Comparison of ENCODE assay signal across 8 cellular contexts in the genomic region with DNA sequence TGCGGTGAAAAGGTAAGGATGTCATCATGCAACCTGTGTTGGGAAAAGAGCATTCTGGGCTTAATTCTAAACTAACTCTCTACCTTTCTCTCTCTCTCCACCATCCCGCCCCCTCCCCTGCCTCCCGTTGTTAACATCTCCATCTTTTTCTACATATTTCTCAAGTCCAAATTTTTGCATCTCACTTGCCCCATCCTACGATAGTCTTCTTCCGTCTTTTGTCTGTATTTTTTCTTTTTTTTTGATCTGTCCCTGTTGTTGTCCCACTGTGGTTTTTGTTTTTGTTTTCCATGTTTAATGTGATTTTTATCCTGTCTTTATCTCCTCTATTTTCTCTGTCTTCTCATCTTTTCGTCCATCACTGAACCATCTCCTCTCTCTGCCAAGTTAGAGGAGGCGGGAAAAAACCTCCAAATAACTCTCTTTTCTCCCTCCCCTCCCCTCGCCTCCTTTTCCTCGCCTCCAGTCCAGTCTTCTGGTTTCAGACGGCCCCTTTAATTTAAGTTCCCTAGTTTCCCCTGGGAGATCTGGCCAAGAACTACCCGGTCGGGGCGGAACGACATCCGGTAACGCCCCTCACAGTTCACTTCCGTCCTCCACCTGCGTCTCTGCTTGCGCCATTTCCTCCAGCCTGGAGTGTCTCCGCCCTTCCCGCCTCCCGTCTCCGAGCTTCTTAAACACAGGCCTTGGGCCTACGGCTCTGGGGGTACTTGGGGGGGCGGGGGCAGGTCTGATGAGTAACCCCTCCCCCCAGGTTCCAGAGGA. TPM values are rescaled to one million over a fixed set of nuclear protein-coding genes. Genes with fewer than 3 reads are reported as not detected.
DNase-seq lines count a peak whose midpoint lies in the region; ATAC-seq and FAIRE-seq lines count a peak whose summit lies in the region.

TSS of gene NFKBIL1 (plus strand) at position 647 of the 765 bp plus-strand sequence. CDS start at position 734, 87 bp downstream.

- H3K4me3 Mint-ChIP-seq in central memory CD8-positive, alpha-beta T cell = peak within 1 kb of the TSS; percentile 85

- peak; percentile 77 for FAIRE-seq in islet of Langerhans (lab: Jason Lieb, UNC)

- no peaks in the 10 kb centered on the region for H3K9me3 Mint-ChIP-seq in central memory CD8-positive, alpha-beta T cell

- H3K4me1 Mint-ChIP-seq in central memory CD8-positive, alpha-beta T cell = peaks cover 29% of the 10 kb centered on the region

- ATAC-seq in GM18861 (IDR thresholded peaks at IDR 0.05; ENCODE audit: unreplicated experiment) (peak; percentile 49), HG03280 (IDR thresholded peaks at IDR 0.05; ENCODE audit: unreplicated experiment) (peak; percentile 63)
- peak; percentile 91 for ATAC-seq in activated CD4-positive, CD25-positive, alpha-beta regulatory T cell treated with anti-CD3 and anti-CD28 coated beads, Interleukin-2, amount 50 U/mL, for 24 hours
- ATAC-seq in central memory CD8-positive, alpha-beta T cell (replicated peaks; ENCODE audit: extremely low read depth, poor library complexity, severe bottlenecking) = peak; percentile 91

- peak within 1 kb of the TSS; percentile 90 for H3K27ac Mint-ChIP-seq in central memory CD8-positive, alpha-beta T cell (ENCODE audit: low read depth)

- no peaks in the 10 kb centered on the region for H3K27me3 Mint-ChIP-seq in central memory CD8-positive, alpha-beta T cell

- H3K36me3 Mint-ChIP-seq in central memory CD8-positive, alpha-beta T cell (ENCODE audit: insufficient read depth) = peaks cover 7% of the 10 kb centered on the region

- peak; percentile 94 for DNase-seq in A172 (ENCODE audit: low spot score)
- DNase-seq in NCI-H446 (lab: John Stamatoyannopoulos, UW) = peak; percentile 93 to 98
- peak; percentile 74 to 80 for DNase-seq in central memory CD8-positive, alpha-beta T cell (ENCODE audit: low spot score in 2 of 2)
- DNase-seq in stimulated activated CD4-positive, alpha-beta T cell treated with anti-CD3 and anti-CD28 coated beads, Interleukin-12 subunit alpha, Interleukin-12 subunit beta, amount 100 ng/mL, for 24 hours (ENCODE audit: low read depth in 2 of 2) = peak; percentile 88 to 91

RNA-seq across cellular contexts. Expression of gene NFKBIL1, which starts in this region (rescaled TPM):
- 21.1 and 22.0 TPM in 2 replicates for total RNA-seq in A172 (2014; rRNA removed; shearing (Covaris generic))

Comparison
In these comparisons a context has a peak if more than half of its experiments do, and no peak if none do; other contexts are left out.
1. Peak in every context shown above with its lines: DNase-seq and ATAC-seq.